In genomic region chr14:58639842-58640484, GRCh38 we compare ENCODE assay signal across 7 cellular contexts. TPM values are rescaled to one million over a fixed set of nuclear protein-coding genes. Genes with fewer than 3 reads are reported as not detected.
DNase-seq lines count a peak whose midpoint lies in the region; ATAC-seq, FAIRE-seq and TF ChIP-seq lines count a peak whose summit lies in the region.

No MANE protein-coding gene starts in this region.

- H2BK15ac ChIP-seq in H1 (ENCODE audit: low read length), result no peak overlapping the region
- H2BK15ac ChIP-seq in mesenchymal stem cell (ENCODE audit: low read depth, poor library complexity, severe bottlenecking), result no peak overlapping the region

- no peak overlapping the region for H4K8ac ChIP-seq in H1 (ENCODE audit: extremely low read depth, insufficient read depth, low read length)
- H4K8ac ChIP-seq in mesenchymal stem cell (ENCODE audit: low read length), result no peak overlapping the region

- no peak overlapping the region for H3K56ac ChIP-seq in H1 (replicated peaks; ENCODE audit: insufficient read length, low read depth, low read length)

- FAIRE-seq in H1 (lab: Jason Lieb, UNC), result peak; percentile 84

- H4K5ac ChIP-seq in H1 (ENCODE audit: insufficient read length, low read depth, low read length), result no peak overlapping the region

- no TSS peak for BruUV-seq in PC-3 (replicated peaks; lab: Mats Ljungman, UMichigan)

- H4K20me1 ChIP-seq in PC-3 (ENCODE audit: low read length) (no peaks in the 10 kb centered on the region), H1 (replicated peaks in 1 of 2; ENCODE audit: control insufficient read depth in 1 of 2, insufficient read depth in 2 of 2, low read length in 2 of 2) (peaks cover 0 to 1% of the 10 kb centered on the region in 2 experiments)

- H3K23me2 ChIP-seq in H1 (ENCODE audit: low read depth, low read length), result peaks cover 13% of the 10 kb centered on the region

- intact Hi-C loops in PC-3 (cut with micrococcal nuclease), result loop anchor here (1.0 to 5.0 kb wide), 9 partner anchors 91 to 805 kb away; no protein-coding TSS in a partner anchor
- intact Hi-C loops in upper lobe of right lung (cut with DNase I), result loop anchor here (10.0 kb wide), 1 partner anchor 385 kb away; no protein-coding TSS in a partner anchor

- TF ChIP-seq EP300 in Ishikawa (IDR thresholded peaks at IDR 0.05; ENCODE audit: borderline replicate concordance) (no peak), H1 (IDR thresholded peaks at IDR 0.05; ENCODE audit: borderline replicate concordance in 1 of 2, low read depth in 2 of 2, low read length in 2 of 2) (no peak)

- no peak overlapping the region for H3K4me2 ChIP-seq in PC-3 (ENCODE audit: low read length)
- H3K4me2 ChIP-seq in H1 (ENCODE audit: insufficient read depth in 1 of 2, low read depth in 2 of 2, low read length in 2 of 2), result peak overlapping the region in 1 of 2 experiments; percentile 89; a peak in 1 of 4 replicates
- peak overlapping the region; percentile 55 for H3K4me2 ChIP-seq in mesenchymal stem cell (ENCODE audit: low read length, poor library complexity, severe bottlenecking)

- H3K79me1 ChIP-seq in H1 (ENCODE audit: low read depth, low read length) (no peaks in the 10 kb centered on the region; the same call in 1 of the 2 replicates), mesenchymal stem cell (replicated peaks; ENCODE audit: low read length, poor library complexity, severe bottlenecking) (no peaks in the 10 kb centered on the region)

- peak; percentile 100 for TF ChIP-seq CTCF in PC-3 (conservative IDR thresholded peaks at IDR 0.05; ENCODE audit: low read depth, low read length)
- TF ChIP-seq CTCF in H1 (IDR thresholded peaks at IDR 0.05; ENCODE audit: control extremely low read depth in 1 of 3, insufficient read depth in 1 of 3, low read depth in 1 of 3, low read length in 3 of 3), result peak in 2 of 3 experiments; percentile 70 to 81; a peak in 3 of 4 replicates
- TF ChIP-seq CTCF in upper lobe of right lung (IDR thresholded peaks at IDR 0.05), result peak; percentile 62

- POLR2A ChIA-PET in PC-3 (lab: Charles Lee; ENCODE audit: unreplicated experiment) (no interaction called here), H1 (lab: Charles Lee; ENCODE audit: partially characterized antibody) (no interaction called here)

- no peak overlapping the region for H2BK5ac ChIP-seq in H1 (ENCODE audit: low read depth, low read length)
- no peak overlapping the region for H2BK5ac ChIP-seq in mesenchymal stem cell (ENCODE audit: low read depth, low read length, poor library complexity, severe bottlenecking)

- no peaks in the 10 kb centered on the region for H3K79me2 ChIP-seq in PC-3 (ENCODE audit: low read length)
- H3K79me2 ChIP-seq in H1 (ENCODE audit: control insufficient read depth in 1 of 2, insufficient read depth in 2 of 2, low read length in 2 of 2), result no peaks in the 10 kb centered on the region

- H3K4me3 ChIP-seq in PC-3 (ENCODE audit: low read length), result no peak overlapping the region
- H3K4me3 ChIP-seq in H1 (ENCODE audit: extremely low read depth in 1 of 4, insufficient read depth in 2 of 4, low read depth in 3 of 4, low read length in 4 of 4), result peak overlapping the region in 1 of 4 experiments; percentile 73; a peak in 1 of 8 replicates
- H3K4me3 ChIP-seq in mesenchymal stem cell (ENCODE audit: insufficient read depth in 1 of 2, low read depth in 1 of 2, low read length in 2 of 2), result peak overlapping the region in 1 of 2 experiments; percentile 82
- peak overlapping the region; percentile 67 for H3K4me3 ChIP-seq in upper lobe of right lung

- H3K4ac ChIP-seq in H1 (replicated peaks; ENCODE audit: insufficient read length, low read depth, low read length) (no peak overlapping the region), mesenchymal stem cell (ENCODE audit: low read depth in 1 of 2, low read length in 2 of 2) (no peak overlapping the region)

- H2BK12ac ChIP-seq in H1 (ENCODE audit: low read depth, low read length), result no peak overlapping the region
- no peak overlapping the region for H2BK12ac ChIP-seq in mesenchymal stem cell (ENCODE audit: low read length in 2 of 2)

- no peak overlapping the region for H3K27ac ChIP-seq in PC-3 (ENCODE audit: low read length)
- H3K27ac ChIP-seq in H1 (ENCODE audit: low read depth, low read length), result no peak overlapping the region
- H3K27ac ChIP-seq in mesenchymal stem cell (ENCODE audit: low read length, poor library complexity, severe bottlenecking), result no peak overlapping the region
- no peak overlapping the region for H3K27ac ChIP-seq in upper lobe of right lung

- H3K23ac ChIP-seq in H1 (ENCODE audit: insufficient read length) (no peak overlapping the region), mesenchymal stem cell (ENCODE audit: low read length in 2 of 2) (no peak overlapping the region)

- H2BK20ac ChIP-seq in H1 (ENCODE audit: low read length), result no peak overlapping the region

- TF ChIP-seq RAD21 in Ishikawa (IDR thresholded peaks at IDR 0.05; ENCODE audit: low read depth), result peak; percentile 82
- peak; percentile 92 for TF ChIP-seq RAD21 in H1 (IDR thresholded peaks at IDR 0.05 in 1 of 2, conservative IDR thresholded peaks at IDR 0.05 in 1 of 2; ENCODE audit: low read depth in 2 of 2, low read length in 2 of 2)

- H3K4me1 ChIP-seq in PC-3 (ENCODE audit: insufficient read depth, low read length) (peaks cover 16% of the 10 kb centered on the region), H1 (replicated peaks in 1 of 4; ENCODE audit: control insufficient read depth in 3 of 4, insufficient read depth in 4 of 4, low read length in 3 of 4) (peaks cover 0 to 14% (median 4%) of the 10 kb centered on the region in 4 experiments; a peak in 6 of 7 replicates), mesenchymal stem cell (ENCODE audit: control insufficient read depth, insufficient read depth, low read depth, low read length) (no peaks in the 10 kb centered on the region), upper lobe of right lung (peaks cover 16% of the 10 kb centered on the region)

- H3K14ac ChIP-seq in H1 (ENCODE audit: insufficient read length) (no peak overlapping the region), mesenchymal stem cell (ENCODE audit: low read length in 2 of 2) (no peak overlapping the region)

- 33% methylated on average over 5 of the region's 5 CpGs; no CpG with 5 or more reads in 1 of the 2 experiments for WGBS in H1 (ENCODE audit: extremely low coverage in 1 of 2, insufficient coverage in 1 of 2, insufficient read length in 1 of 2, insufficient replicate concordance in 2 of 2, low coverage in 1 of 2, low lambda C conversion rate in 2 of 2, missing lambda C conversion rate in 1 of 2), 2 experiments
- WGBS in mesenchymal stem cell, result 3% methylated on average over 5 of the region's 5 CpGs

- H3K36me3 ChIP-seq in PC-3 (ENCODE audit: low read depth, low read length), result no peaks in the 10 kb centered on the region
- no peaks in the 10 kb centered on the region; a peak in 1 of 8 replicates for H3K36me3 ChIP-seq in H1 (ENCODE audit: control insufficient read depth in 2 of 4, insufficient read depth in 4 of 4, low read length in 3 of 4)
- peaks cover 9 to 34% of the 10 kb centered on the region in 2 experiments for H3K36me3 ChIP-seq in mesenchymal stem cell (ENCODE audit: control insufficient read depth in 1 of 2, insufficient read depth in 2 of 2, low read depth in 1 of 2, low read length in 2 of 2)
- peaks cover 14% of the 10 kb centered on the region for H3K36me3 ChIP-seq in upper lobe of right lung

- ATAC-seq in PC-3, result peak; percentile 25
- ATAC-seq in upper lobe of right lung, result peak; percentile 68

- H4K91ac ChIP-seq in H1 (replicated peaks; ENCODE audit: insufficient read length, low read length) (no peak overlapping the region), mesenchymal stem cell (ENCODE audit: low read length) (no peak overlapping the region)

- H3K9me3 ChIP-seq in PC-3 (ENCODE audit: low read length) (no peaks in the 10 kb centered on the region), H1 (ENCODE audit: insufficient read depth in 2 of 2, low read depth in 1 of 2, low read length in 1 of 2) (no peaks in the 10 kb centered on the region), mesenchymal stem cell (ENCODE audit: control insufficient read depth, low read length) (no peaks in the 10 kb centered on the region), upper lobe of right lung (no peaks in the 10 kb centered on the region)

- CTCF ChIA-PET in PC-3 (lab: Charles Lee) (interaction anchor here (0.5 to 1.5 kb wide), 3 partner anchors 187 to 415 kb away, joined by 4 to 6 read pairs (median 4); no protein-coding TSS in a partner anchor), H1 (lab: Charles Lee; ENCODE audit: partially characterized antibody) (interaction anchor here (0.6 to 10.3 kb wide), 26 partner anchors 11 to 481 kb away, joined by 3 to 84 read pairs (median 4); no protein-coding TSS in a partner anchor)

- DNase-seq in EH (ENCODE audit: low read depth) (peak; percentile 91), PC-3 (peak; percentile 96), H1 (ENCODE audit: low read depth in 1 of 2, low spot score in 2 of 2) (no peak), mesenchymal stem cell (peak; percentile 79), upper lobe of right lung (no peak), SKM-1 treated with dmso at 0.1 percent for 144 hours (lab: John Stamatoyannopoulos, UW; ENCODE audit: unreplicated experiment) (no peak)

- H3K27me3 ChIP-seq in PC-3 (ENCODE audit: low read length), result peaks cover 43% of the 10 kb centered on the region
- peaks cover 7 to 35% (median 22%) of the 10 kb centered on the region in 4 experiments; a peak in 6 of 7 replicates for H3K27me3 ChIP-seq in H1 (replicated peaks in 1 of 4; ENCODE audit: control insufficient read depth in 3 of 4, extremely low read depth in 1 of 4, insufficient read depth in 3 of 4, low read length in 3 of 4)
- H3K27me3 ChIP-seq in mesenchymal stem cell (ENCODE audit: control insufficient read depth in 1 of 2, insufficient read depth in 1 of 2, low read length in 2 of 2), result peaks cover 7 to 15% of the 10 kb centered on the region in 2 experiments
- H3K27me3 ChIP-seq in upper lobe of right lung, result no peaks in the 10 kb centered on the region

- H3F3A ChIP-seq in PC-3 (ENCODE audit: low read length, unreplicated experiment), result no peaks in the 10 kb centered on the region

- H3K9me2 ChIP-seq in PC-3 (replicated peaks; ENCODE audit: low read length), result no peaks in the 10 kb centered on the region

- H3K18ac ChIP-seq in H1 (ENCODE audit: extremely low read depth, low read length) (no peak overlapping the region), mesenchymal stem cell (ENCODE audit: low read depth in 1 of 2, low read length in 2 of 2) (no peak overlapping the region)

- H2BK120ac ChIP-seq in H1 (replicated peaks; ENCODE audit: low read depth, low read length) (no peak overlapping the region), mesenchymal stem cell (ENCODE audit: low read depth, low read length) (no peak overlapping the region)

- H2AK5ac ChIP-seq in H1 (ENCODE audit: low read depth, low read length) (no peak overlapping the region), mesenchymal stem cell (ENCODE audit: low read length, severe bottlenecking) (no peak overlapping the region)

- H3K9ac ChIP-seq in PC-3 (ENCODE audit: low read length) (no peak overlapping the region), H1 (replicated peaks in 1 of 4; ENCODE audit: extremely low read depth in 1 of 4, low read depth in 3 of 4, low read length in 3 of 4) (no peak overlapping the region), mesenchymal stem cell (ENCODE audit: low read length) (peak overlapping the region; percentile 81)

- H2AFZ ChIP-seq in PC-3 (ENCODE audit: low read length) (no peak overlapping the region), H1 (ENCODE audit: low read length) (no peak overlapping the region), mesenchymal stem cell (ENCODE audit: low read depth, low read length) (no peak overlapping the region)

- no peak for TF ChIP-seq POLR2A in H1 (IDR thresholded peaks at IDR 0.05; ENCODE audit: control extremely low read depth in 1 of 2, low read depth in 2 of 2, low read length in 2 of 2)

RNA-seq across cellular contexts. Expression of gene DACT1, which starts 2.2 kb away (rescaled TPM):
- total RNA-seq in PC-3 (2014; rRNA removed), result 0.40 and 1.8 TPM in 2 replicates
- total RNA-seq in H1 (2021; fragmentation: NEBNext Ultra II Directional; extraction: Animal tissue kit (Norgen Biotek cat#: 25700)), result 26.2 and 29.8 TPM in 2 replicates
- 3.2 and 4.7 TPM in 2 replicates for polyA plus RNA-seq in H1 (2011; rRNA removed)
- polyA plus RNA-seq in H1 (2011; cell fraction: cytosol; rRNA removed), result 6.4 TPM
- 6.8 TPM for polyA plus RNA-seq in H1 (2011; cell fraction: nucleus; rRNA removed)
- polyA plus RNA-seq in H1 (2012, experiment 1 of 2), result 3.5 to 5.1 TPM (median 4.5 TPM) in 4 replicates
- 2.6 TPM for polyA plus RNA-seq in H1 (2012, experiment 2 of 2)
- polyA plus RNA-seq in H1 (2013, experiment 1 of 2), result 33.0 TPM
- 36.1 TPM for polyA plus RNA-seq in H1 (2013, experiment 2 of 2)
- polyA minus RNA-seq in H1 (2011; rRNA and poly(A)+ RNA removed), result 7.5 and 11.6 TPM in 2 replicates
- polyA minus RNA-seq in H1 (2011; cell fraction: cytosol; rRNA and poly(A)+ RNA removed), result 3.8 TPM
- 3.0 TPM for polyA minus RNA-seq in H1 (2011; cell fraction: nucleus; rRNA and poly(A)+ RNA removed)
- polyA plus RNA-seq in mesenchymal stem cell (2013, experiment 1 of 2), result 16.8 TPM
- 16.8 TPM for polyA plus RNA-seq in mesenchymal stem cell (2013, experiment 2 of 2)
- total RNA-seq in upper lobe of right lung, result 5.2 TPM

Comparison
In these comparisons a context has a peak if more than half of its experiments do, and no peak if none do; other contexts are left out.
1. DNase-seq: peak in EH (single experiment), PC-3 (single experiment) and mesenchymal stem cell (single experiment); none in H1 (0 of 2), upper lobe of right lung (single experiment) and SKM-1 treated with dmso at 0.1 percent for 144 hours (single experiment).
2. Peak in every context shown above with its lines, with median percentiles within 50 percentile points of each other: CTCF ChIP-seq.